8 cellular contexts compared by ENCODE assay signal in the genomic region with DNA sequence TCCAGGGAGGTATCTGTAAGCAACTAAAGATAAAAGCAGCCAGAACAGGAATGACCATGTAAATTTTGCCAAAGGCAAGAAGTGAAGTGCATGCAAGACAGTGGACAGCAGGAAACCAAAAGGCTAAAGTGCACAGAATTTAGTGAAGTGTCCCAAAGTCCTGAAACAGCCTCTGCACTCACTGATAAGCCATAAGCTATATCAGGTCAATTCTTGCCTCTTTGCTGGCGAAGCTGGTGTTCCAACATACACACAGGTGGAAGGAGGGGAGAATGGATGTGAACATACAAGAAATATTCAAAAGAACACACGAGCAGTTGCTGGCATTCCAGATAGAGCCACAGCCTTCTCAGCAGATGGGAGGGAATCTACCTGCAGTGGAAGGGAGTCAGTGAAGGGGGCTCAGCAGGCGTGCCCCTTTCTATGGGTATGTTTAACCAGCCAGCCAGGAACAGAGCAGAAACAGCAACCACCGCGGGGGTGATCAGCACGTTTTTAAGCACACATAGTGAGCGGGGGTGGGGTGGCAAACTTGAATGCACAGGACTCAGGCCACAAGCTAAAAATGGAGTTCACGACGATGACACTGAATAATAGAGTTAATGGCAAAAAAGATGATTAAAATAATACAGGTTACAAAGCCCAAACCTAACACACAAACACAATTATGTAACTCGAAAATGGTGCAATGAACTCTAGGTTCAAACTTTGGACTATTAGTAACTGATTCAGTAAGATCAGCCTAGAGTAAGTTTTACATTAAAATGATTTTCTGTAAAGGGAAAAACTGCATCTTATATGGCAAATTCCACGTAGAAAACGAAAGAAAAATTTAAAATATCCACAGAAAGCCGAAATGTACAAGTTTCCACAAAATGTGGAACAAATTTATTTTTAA. TPM values are rescaled to one million over a fixed set of nuclear protein-coding genes. Genes with fewer than 3 reads are reported as not detected.
DNase-seq lines count a peak whose midpoint lies in the region; ATAC-seq and TF ChIP-seq lines count a peak whose summit lies in the region.

No MANE protein-coding gene starts in this region.

- H3K9me3 Mint-ChIP-seq in CD4-positive, alpha-beta T cell = peaks cover 3% of the 10 kb centered on the region

- no peak for ATAC-seq in CD4-positive, alpha-beta T cell (ENCODE audit: poor library complexity)
- ATAC-seq in HG02763 (IDR thresholded peaks at IDR 0.05; ENCODE audit: unreplicated experiment) (no peak), HG03039 (IDR thresholded peaks at IDR 0.05; ENCODE audit: unreplicated experiment) (no peak)

- H3K27me3 ChIP-seq in CD4-positive, alpha-beta T cell (ENCODE audit: control insufficient read depth, insufficient read depth, low read length) = no peaks in the 10 kb centered on the region
- no peaks in the 10 kb centered on the region for H3K27me3 ChIP-seq in prostate gland (replicated peaks; ENCODE audit: insufficient read depth)

- H3K36me3 ChIP-seq in KOPT-K1 (ENCODE audit: insufficient read depth, low read length) = peaks cover 37% of the 10 kb centered on the region
- no peaks in the 10 kb centered on the region for H3K36me3 ChIP-seq in prostate gland

- WGBS in prostate gland = 13% methylated on average over 13 of the region's 13 CpGs

- H3K27ac ChIP-seq in CD4-positive, alpha-beta T cell (ENCODE audit: low read depth, low read length) = peak overlapping the region; percentile 87
- peak overlapping the region; percentile 73 for H3K27ac ChIP-seq in KOPT-K1 (ENCODE audit: low read depth, low read length, poor library complexity, severe bottlenecking)
- peak overlapping the region; percentile 86 to 92 for H3K27ac ChIP-seq in prostate gland

- peak overlapping the region; percentile 97 for H3K27ac Mint-ChIP-seq in CD4-positive, alpha-beta T cell

- intact Hi-C loops in CD4-positive, alpha-beta T cell (cut with DNase I, micrococcal nuclease) = loop anchor here (2.0 to 10.0 kb wide), 8 partner anchors 23 to 1889 kb away; partner anchors contain the start of genes FAM50B (in 1 of the 2), FARS2 (in 1 of the 2), GMDS (in 1 of the 2) and LYRM4 (in 1 of the 2)
- intact Hi-C loops in head of caudate nucleus (cut with DNase I) = loop anchor here (2.0 kb wide), 1 partner anchor 115 kb away; no protein-coding TSS in a partner anchor
- intact Hi-C loops in prostate gland (cut with DNase I) = loop anchor here (10.0 kb wide), 1 partner anchor 389 kb away; no protein-coding TSS in a partner anchor

- no peaks in the 10 kb centered on the region for H3K27me3 Mint-ChIP-seq in CD4-positive, alpha-beta T cell

- peaks cover 42% of the 10 kb centered on the region for H3K4me1 Mint-ChIP-seq in CD4-positive, alpha-beta T cell (ENCODE audit: low read depth)

- H3K36me3 Mint-ChIP-seq in CD4-positive, alpha-beta T cell (ENCODE audit: low read depth) = peaks cover 57% of the 10 kb centered on the region

- CTCF ChIA-PET in CD4-positive, alpha-beta T cell (lab: Charles Lee) = interaction anchor here (1.6 to 1.8 kb wide), 2 partner anchors 22 to 285 kb away, joined by 3 to 7 read pairs; partner anchors contain the start of gene FAM50B

- H3K9me3 ChIP-seq in CD4-positive, alpha-beta T cell (ENCODE audit: control insufficient read depth, low read length) = no peaks in the 10 kb centered on the region
- H3K9me3 ChIP-seq in KOPT-K1 (ENCODE audit: insufficient read depth, low read length, poor library complexity, severe bottlenecking) = peaks cover 12% of the 10 kb centered on the region
- H3K9me3 ChIP-seq in prostate gland = no peaks in the 10 kb centered on the region

- DNase-seq in CD4-positive, alpha-beta T cell = peak in 2 of 10 experiments; percentile 9 to 20
- DNase-seq in activated T-cell treated with anti-CD3 and anti-CD28 coated beads, Interleukin-2, amount 50 U/mL, for 48 hours = peak; percentile 44 to 47
- DNase-seq in head of caudate nucleus (peak in 30 of 42 donors; percentile 13 to 65 (median 34)), prostate gland (ENCODE audit: low spot score) (peak; percentile 25), NCI-H774 (lab: John Stamatoyannopoulos, UW) (no peak)

- H3K4me3 ChIP-seq in prostate gland = peak overlapping the region; percentile 61 to 83

- no peak for TF ChIP-seq CTCF in CD4-positive, alpha-beta T cell (IDR thresholded peaks at IDR 0.05)
- no peak for TF ChIP-seq CTCF in prostate gland (IDR thresholded peaks at IDR 0.05)

- POLR2A ChIA-PET in CD4-positive, alpha-beta T cell (lab: Charles Lee) = interaction anchor here (1.3 to 4.1 kb wide), 4 partner anchors 11 to 116 kb away, joined by 4 to 50 read pairs (median 25); a partner anchor contains a TSS

- no peak for TF ChIP-seq POLR2A in prostate gland (IDR thresholded peaks at IDR 0.05)

- no peaks in the 10 kb centered on the region for H3K4me1 ChIP-seq in prostate gland (replicated peaks)

- H3K4me3 Mint-ChIP-seq in CD4-positive, alpha-beta T cell = peak overlapping the region; percentile 98

RNA-seq across cellular contexts. Expression of gene ECI2, which starts 1.2 kb away (rescaled TPM):
- total RNA-seq in CD4-positive, alpha-beta T cell = 10 to 100 TPM; 25.6 to 30.1 TPM
- total RNA-seq in prostate gland = 10 to 100 TPM; 58.8 to 74.1 TPM

RNA-seq across cellular contexts. Expression of gene FAM217A, which starts 55.3 kb away (rescaled TPM):
- not detected for total RNA-seq in CD4-positive, alpha-beta T cell
- total RNA-seq in prostate gland = 1 to 10 TPM in 1 of 2 donors, not detected in 1; 1.7 TPM
